ENCODE assay signal across 1 cellular context in the genomic region with DNA sequence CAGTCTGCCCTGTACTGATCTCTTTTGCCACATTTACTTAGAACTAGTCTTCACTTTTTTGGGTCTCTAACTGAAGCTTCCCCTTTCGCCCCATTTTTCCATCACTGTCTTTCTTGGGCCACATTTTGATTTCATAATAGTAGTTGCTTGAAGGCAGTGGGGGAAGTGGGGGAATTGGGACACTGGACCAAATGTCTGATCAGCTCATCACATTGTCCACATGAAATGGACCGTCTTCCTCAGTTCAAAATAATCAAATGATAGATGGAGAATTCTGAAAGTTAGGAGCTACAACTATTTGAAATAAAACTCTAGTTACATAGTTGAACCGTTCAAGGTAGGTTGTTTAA.
TF ChIP-seq lines count a peak whose summit lies in the region.

No MANE protein-coding gene starts in this region.

TF ChIP-seq in HepG2, 621 proteins besides CTCF, POLR2A, EP300 and RAD21:
- TF ChIP-seq ZNF772 (CRISPR knock-in tag; IDR thresholded peaks at IDR 0.05) (no peak), CHD4 (IDR thresholded peaks at IDR 0.05; ENCODE audit: borderline replicate concordance, low read length) (no peak), RELA (CRISPR knock-in tag; IDR thresholded peaks at IDR 0.05) (no peak), AGO1 (IDR thresholded peaks at IDR 0.05; ENCODE audit: low read depth, low read length, poor library complexity, severe bottlenecking) (no peak), ZNF841 (CRISPR knock-in tag; IDR thresholded peaks at IDR 0.05; ENCODE audit: borderline replicate concordance) (no peak), ZNF367 (CRISPR knock-in tag; IDR thresholded peaks at IDR 0.05; ENCODE audit: borderline replicate concordance) (no peak), NR2F1 (CRISPR knock-in tag; IDR thresholded peaks at IDR 0.05) (no peak), GPN1 (CRISPR knock-in tag; IDR thresholded peaks at IDR 0.05; ENCODE audit: borderline replicate concordance) (no peak), ZNF747 (CRISPR knock-in tag; IDR thresholded peaks at IDR 0.05; ENCODE audit: borderline replicate concordance) (no peak), ZNF451 (CRISPR knock-in tag; IDR thresholded peaks at IDR 0.05) (no peak), ZNF7 (CRISPR knock-in tag; IDR thresholded peaks at IDR 0.05) (no peak), ZNF446 (CRISPR knock-in tag; IDR thresholded peaks at IDR 0.05) (0 out of 2 replicates have a peak, but pooled peaks have one; percentile 35), NFKB2 (CRISPR knock-in tag; IDR thresholded peaks at IDR 0.05; ENCODE audit: borderline replicate concordance) (no peak), REL (CRISPR knock-in tag; conservative IDR thresholded peaks at IDR 0.05) (peak; percentile 17; the same call in 1 of the 2 replicates), HCFC1 (IDR thresholded peaks at IDR 0.05; ENCODE audit: low read depth, low read length) (no peak), NAIF1 (CRISPR knock-in tag; IDR thresholded peaks at IDR 0.05; ENCODE audit: borderline replicate concordance) (0 out of 2 replicates have a peak, but pooled peaks have one; percentile 27)
- TF ChIP-seq, protein P1, sequence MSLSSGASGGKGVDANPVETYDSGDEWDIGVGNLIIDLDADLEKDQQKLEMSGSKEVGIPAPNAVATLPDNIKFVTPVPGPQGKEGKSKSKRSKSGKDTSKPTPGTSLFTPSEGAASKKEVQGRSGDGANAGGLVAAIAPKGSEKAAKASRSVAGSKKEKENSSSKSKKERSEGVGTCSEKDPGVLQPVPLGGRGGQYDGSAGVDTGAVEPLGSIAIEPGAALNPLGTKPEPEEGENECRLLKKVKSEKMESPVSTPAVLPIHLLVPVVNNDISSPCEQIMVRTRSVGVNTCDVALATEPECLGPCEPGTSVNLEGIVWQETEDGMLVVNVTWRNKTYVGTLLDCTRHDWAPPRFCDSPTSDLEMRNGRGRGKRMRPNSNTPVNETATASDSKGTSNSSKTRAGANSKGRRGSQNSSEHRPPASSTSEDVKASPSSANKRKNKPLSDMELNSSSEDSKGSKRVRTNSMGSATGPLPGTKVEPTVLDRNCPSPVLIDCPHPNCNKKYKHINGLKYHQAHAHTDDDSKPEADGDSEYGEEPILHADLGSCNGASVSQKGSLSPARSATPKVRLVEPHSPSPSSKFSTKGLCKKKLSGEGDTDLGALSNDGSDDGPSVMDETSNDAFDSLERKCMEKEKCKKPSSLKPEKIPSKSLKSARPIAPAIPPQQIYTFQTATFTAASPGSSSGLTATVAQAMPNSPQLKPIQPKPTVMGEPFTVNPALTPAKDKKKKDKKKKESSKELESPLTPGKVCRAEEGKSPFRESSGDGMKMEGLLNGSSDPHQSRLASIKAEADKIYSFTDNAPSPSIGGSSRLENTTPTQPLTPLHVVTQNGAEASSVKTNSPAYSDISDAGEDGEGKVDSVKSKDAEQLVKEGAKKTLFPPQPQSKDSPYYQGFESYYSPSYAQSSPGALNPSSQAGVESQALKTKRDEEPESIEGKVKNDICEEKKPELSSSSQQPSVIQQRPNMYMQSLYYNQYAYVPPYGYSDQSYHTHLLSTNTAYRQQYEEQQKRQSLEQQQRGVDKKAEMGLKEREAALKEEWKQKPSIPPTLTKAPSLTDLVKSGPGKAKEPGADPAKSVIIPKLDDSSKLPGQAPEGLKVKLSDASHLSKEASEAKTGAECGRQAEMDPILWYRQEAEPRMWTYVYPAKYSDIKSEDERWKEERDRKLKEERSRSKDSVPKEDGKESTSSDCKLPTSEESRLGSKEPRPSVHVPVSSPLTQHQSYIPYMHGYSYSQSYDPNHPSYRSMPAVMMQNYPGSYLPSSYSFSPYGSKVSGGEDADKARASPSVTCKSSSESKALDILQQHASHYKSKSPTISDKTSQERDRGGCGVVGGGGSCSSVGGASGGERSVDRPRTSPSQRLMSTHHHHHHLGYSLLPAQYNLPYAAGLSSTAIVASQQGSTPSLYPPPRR (CRISPR knock-in tag; IDR thresholded peaks at IDR 0.05; ENCODE audit: borderline replicate concordance) = no peak
- TF ChIP-seq, protein P2, sequence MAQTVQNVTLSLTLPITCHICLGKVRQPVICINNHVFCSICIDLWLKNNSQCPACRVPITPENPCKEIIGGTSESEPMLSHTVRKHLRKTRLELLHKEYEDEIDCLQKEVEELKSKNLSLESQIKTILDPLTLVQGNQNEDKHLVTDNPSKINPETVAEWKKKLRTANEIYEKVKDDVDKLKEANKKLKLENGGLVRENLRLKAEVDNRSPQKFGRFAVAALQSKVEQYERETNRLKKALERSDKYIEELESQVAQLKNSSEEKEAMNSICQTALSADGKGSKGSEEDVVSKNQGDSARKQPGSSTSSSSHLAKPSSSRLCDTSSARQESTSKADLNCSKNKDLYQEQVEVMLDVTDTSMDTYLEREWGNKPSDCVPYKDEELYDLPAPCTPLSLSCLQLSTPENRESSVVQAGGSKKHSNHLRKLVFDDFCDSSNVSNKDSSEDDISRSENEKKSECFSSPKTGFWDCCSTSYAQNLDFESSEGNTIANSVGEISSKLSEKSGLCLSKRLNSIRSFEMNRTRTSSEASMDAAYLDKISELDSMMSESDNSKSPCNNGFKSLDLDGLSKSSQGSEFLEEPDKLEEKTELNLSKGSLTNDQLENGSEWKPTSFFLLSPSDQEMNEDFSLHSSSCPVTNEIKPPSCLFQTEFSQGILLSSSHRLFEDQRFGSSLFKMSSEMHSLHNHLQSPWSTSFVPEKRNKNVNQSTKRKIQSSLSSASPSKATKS (CRISPR knock-in tag; IDR thresholded peaks at IDR 0.05) = 0 out of 2 replicates have a peak, but pooled peaks have one; percentile 29
